ENCODE assay signal across 23 cellular contexts in the genomic region with DNA sequence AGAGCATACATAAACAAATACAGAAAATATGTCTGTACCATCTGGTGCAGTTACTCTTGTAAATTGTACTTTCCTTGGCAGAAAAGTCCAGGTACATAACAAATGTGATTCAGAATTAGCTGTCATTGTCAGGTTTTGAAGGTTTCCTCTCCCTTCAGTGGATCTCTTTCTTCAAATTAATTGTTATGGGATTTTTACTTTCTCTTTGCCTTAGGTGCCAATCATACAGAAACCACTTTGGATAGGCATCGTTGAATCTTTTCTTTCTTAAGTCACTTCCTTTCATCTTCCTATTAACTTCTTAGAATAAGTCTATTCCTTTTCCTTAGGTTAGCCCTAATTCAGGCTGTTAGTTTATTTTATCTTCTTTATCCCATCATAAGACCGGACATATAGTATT.
"Had no signal": no experiment of that assay in that cellular context is flagged by ENCODE, and none has a peak within 500 bp of the region (broad histone marks: within the 10 kb centered on the region; RNA-seq: fewer than 3 reads in every experiment).

No MANE protein-coding gene starts in this region.

- DNase-seq: hippocampal formation; kidney glomerular epithelial cell; left cardiac atrium; lower lobe of right lung; mesendoderm; naive B cell; natural killer cell; nephron progenitor cell; ovary; right lobe of liver; stimulated activated CD4-positive, alpha-beta T cell treated with anti-CD3 and anti-CD28 coated beads, Interleukin-1b, Interleukin-23, amount 100 ng/mL, for 48 hours; stimulated activated CD4-positive, alpha-beta T cell treated with anti-CD3 and anti-CD28 coated beads, Interleukin-2, amount 100 ng/mL, for 48 hours; stimulated activated naive B cell treated with anti-CD40 and anti-IgM and Interleukin-4, amounts not matched to agents 10 μg/mL and 1 μg/mL and 100 μg/mL, for 72 hours; stimulated activated naive CD8-positive, alpha-beta T cell treated with anti-CD3 and anti-CD28 coated beads, Interleukin-15, Interleukin-2, amounts not matched to agents 100 U/mL and 50 U/mL, for 24 hours; stomach; tibial artery; trophoblast cell; upper lobe of right lung had no signal

- H3K36me3 ChIP-seq: lower lobe of right lung, ovary, right atrium auricular region, right lobe of liver, stomach, suprapubic skin, thoracic aorta, tibial artery, upper lobe of right lung had no signal

- H3K9me3 ChIP-seq: lower lobe of right lung, ovary, right atrium auricular region, right lobe of liver, stomach, suprapubic skin, thoracic aorta, tibial artery, upper lobe of right lung had no signal

- ATAC-seq: left cardiac atrium; left lobe of liver; lower lobe of right lung; natural killer cell; right lobe of liver; stimulated activated naive B cell treated with anti-CD40 and anti-IgM and Interleukin-4, amounts not matched to agents 10 μg/mL and 1 μg/mL and 100 μg/mL, for 72 hours; stimulated activated naive CD8-positive, alpha-beta T cell treated with anti-CD3 and anti-CD28 coated beads, Interleukin-15, Interleukin-2, amounts not matched to agents 100 U/mL and 50 U/mL, for 24 hours; upper lobe of right lung had no signal

- H3K4me3 ChIP-seq: lower lobe of right lung, ovary, right atrium auricular region, right lobe of liver, smooth muscle cell, stomach, suprapubic skin, thoracic aorta, tibial artery, upper lobe of right lung had no signal

- H3K4me2 ChIP-seq: smooth muscle cell had no signal

- H3K27me3 ChIP-seq: ovary, right atrium auricular region, right lobe of liver, stomach, suprapubic skin, tibial artery, upper lobe of right lung had no signal

- H3K27ac ChIP-seq: lower lobe of right lung, ovary, right atrium auricular region, right lobe of liver, stomach, suprapubic skin, thoracic aorta, tibial artery, upper lobe of right lung had no signal

- H3K4me1 ChIP-seq: lower lobe of right lung, right atrium auricular region, right lobe of liver, stomach, suprapubic skin, tibial artery, upper lobe of right lung had no signal
